ENCODE assay signal across 9 cellular contexts in genomic region chr1:25232027-25232865, GRCh38. TPM values are rescaled to one million over a fixed set of nuclear protein-coding genes. Genes with fewer than 3 reads are reported as not detected.
A peak's percentile ranks its signal among the peaks of the same experiment; 100 is the strongest.
DNase-seq lines count a peak whose midpoint lies in the region; ATAC-seq and TF ChIP-seq lines count a peak whose summit lies in the region.
"Had no signal": no experiment of that assay in that cellular context is flagged by ENCODE, and none has a peak within 500 bp of the region (broad histone marks: within the 10 kb centered on the region; RNA-seq: fewer than 3 reads in every experiment).

Gene SYF2 (minus strand): TSS chr1:25232502. CDS start chr1:25232467, 35 bp downstream.

- H3K4me3 ChIP-seq in BE2C (ENCODE audit: low read depth, low read length), result peak within 1 kb of the TSS; percentile 84

- no peaks in the 10 kb centered on the region; the same call in 1 of the 2 replicates for H3K36me3 ChIP-seq in BE2C

- H3K27ac Mint-ChIP-seq in activated CD4-positive, alpha-beta T cell treated with anti-CD3 and anti-CD28 coated beads, Interleukin-2, amount 10 ng/mL, durations not matched to agents 24 days and 14 days, result no peak within 1 kb of the TSS
- H3K27ac Mint-ChIP-seq: dendritic cell treated with granulocyte-macrophage colony-stimulating factor and Interleukin-4, amounts not matched to agents 40 ng/mL and 50 ng/mL, for 4 days had no signal

- H3K9me3 Mint-ChIP-seq in activated CD4-positive, alpha-beta T cell treated with anti-CD3 and anti-CD28 coated beads, Interleukin-2, amount 10 ng/mL, durations not matched to agents 24 days and 14 days, result no peaks in the 10 kb centered on the region
- H3K9me3 Mint-ChIP-seq: dendritic cell treated with granulocyte-macrophage colony-stimulating factor and Interleukin-4, amounts not matched to agents 40 ng/mL and 50 ng/mL, for 4 days had no signal

- H3K4me1 Mint-ChIP-seq in activated CD4-positive, alpha-beta T cell treated with anti-CD3 and anti-CD28 coated beads, Interleukin-2, amount 10 ng/mL, durations not matched to agents 24 days and 14 days, result peaks cover 20% of the 10 kb centered on the region

- TF ChIP-seq CTCF in BE2C (IDR thresholded peaks at IDR 0.05; ENCODE audit: low read depth, low read length), result no peak

- H3K4me1 ChIP-seq in BE2C, result no peaks in the 10 kb centered on the region

- intact Hi-C loops in activated CD4-positive, alpha-beta T cell treated with anti-CD3 and anti-CD28 coated beads, Interleukin-2, amount 10 ng/mL, durations not matched to agents 24 days and 14 days (cut with micrococcal nuclease), result loop anchor here (1.0 to 10.0 kb wide), 4 partner anchors 8 to 487 kb away; partner anchors contain the start of genes CLIC4 and RSRP1

- H3K4me3 Mint-ChIP-seq in activated CD4-positive, alpha-beta T cell treated with anti-CD3 and anti-CD28 coated beads, Interleukin-2, amount 10 ng/mL, durations not matched to agents 24 days and 14 days, result no peak within 1 kb of the TSS
- H3K4me3 Mint-ChIP-seq: dendritic cell treated with granulocyte-macrophage colony-stimulating factor and Interleukin-4, amounts not matched to agents 40 ng/mL and 50 ng/mL, for 4 days had no signal

- DNase-seq in BE2C (peak; percentile 85), NCI-H526 treated with DMSO at 0.1 percent for 48 hours (lab: John Stamatoyannopoulos, UW) (peak; percentile 87), dedifferentiated amniotic fluid mesenchymal stem cell (ENCODE audit: extremely low spot score) (peak; percentile 94), left kidney (ENCODE audit: low read depth, low spot score) (peak; percentile 99)
- peak; percentile 96 for DNase-seq in activated CD4-positive, alpha-beta T cell treated with anti-CD3 and anti-CD28 coated beads, Interleukin-2, amount 10 ng/mL, durations not matched to agents 24 days and 14 days
- peak; percentile 91 for DNase-seq in stimulated activated CD4-positive, alpha-beta T cell treated with anti-CD3 and anti-CD28 coated beads, Interleukin-2, amount 100 ng/mL, for 24 hours

- peaks cover 30% of the 10 kb centered on the region for H3K36me3 Mint-ChIP-seq in activated CD4-positive, alpha-beta T cell treated with anti-CD3 and anti-CD28 coated beads, Interleukin-2, amount 10 ng/mL, durations not matched to agents 24 days and 14 days (ENCODE audit: low read depth)

- no peaks in the 10 kb centered on the region for H3K27me3 Mint-ChIP-seq in activated CD4-positive, alpha-beta T cell treated with anti-CD3 and anti-CD28 coated beads, Interleukin-2, amount 10 ng/mL, durations not matched to agents 24 days and 14 days
- H3K27me3 Mint-ChIP-seq: dendritic cell treated with granulocyte-macrophage colony-stimulating factor and Interleukin-4, amounts not matched to agents 40 ng/mL and 50 ng/mL, for 4 days had no signal

- H3K9me3 ChIP-seq in BE2C, result no peaks in the 10 kb centered on the region

- ATAC-seq in GM19328 (IDR thresholded peaks at IDR 0.05; ENCODE audit: unreplicated experiment) (peak; percentile 82), HG03520 (IDR thresholded peaks at IDR 0.05; ENCODE audit: unreplicated experiment) (peak; percentile 76)

- no peaks in the 10 kb centered on the region for H3K27me3 ChIP-seq in BE2C

RNA-seq across cellular contexts. Expression of gene SYF2, which starts in this region (rescaled TPM):
- 65.7 TPM for polyA plus RNA-seq in BE2C (2012; ENCODE audit: insufficient read depth, insufficient read length, low read depth)
- 36.9 and 40.7 TPM in 2 replicates for total RNA-seq in activated CD4-positive, alpha-beta T cell treated with anti-CD3 and anti-CD28 coated beads, Interleukin-2, amount 10 ng/mL, durations not matched to agents 24 days and 14 days

Comparison
In these comparisons a context has a peak if more than half of its experiments do, and no peak if none do; other contexts are left out.
1. Peak in every context shown above with its lines: DNase-seq, ATAC-seq and H3K4me3 ChIP-seq.